ENCODE assay signal across 8 cellular contexts in the genomic region with DNA sequence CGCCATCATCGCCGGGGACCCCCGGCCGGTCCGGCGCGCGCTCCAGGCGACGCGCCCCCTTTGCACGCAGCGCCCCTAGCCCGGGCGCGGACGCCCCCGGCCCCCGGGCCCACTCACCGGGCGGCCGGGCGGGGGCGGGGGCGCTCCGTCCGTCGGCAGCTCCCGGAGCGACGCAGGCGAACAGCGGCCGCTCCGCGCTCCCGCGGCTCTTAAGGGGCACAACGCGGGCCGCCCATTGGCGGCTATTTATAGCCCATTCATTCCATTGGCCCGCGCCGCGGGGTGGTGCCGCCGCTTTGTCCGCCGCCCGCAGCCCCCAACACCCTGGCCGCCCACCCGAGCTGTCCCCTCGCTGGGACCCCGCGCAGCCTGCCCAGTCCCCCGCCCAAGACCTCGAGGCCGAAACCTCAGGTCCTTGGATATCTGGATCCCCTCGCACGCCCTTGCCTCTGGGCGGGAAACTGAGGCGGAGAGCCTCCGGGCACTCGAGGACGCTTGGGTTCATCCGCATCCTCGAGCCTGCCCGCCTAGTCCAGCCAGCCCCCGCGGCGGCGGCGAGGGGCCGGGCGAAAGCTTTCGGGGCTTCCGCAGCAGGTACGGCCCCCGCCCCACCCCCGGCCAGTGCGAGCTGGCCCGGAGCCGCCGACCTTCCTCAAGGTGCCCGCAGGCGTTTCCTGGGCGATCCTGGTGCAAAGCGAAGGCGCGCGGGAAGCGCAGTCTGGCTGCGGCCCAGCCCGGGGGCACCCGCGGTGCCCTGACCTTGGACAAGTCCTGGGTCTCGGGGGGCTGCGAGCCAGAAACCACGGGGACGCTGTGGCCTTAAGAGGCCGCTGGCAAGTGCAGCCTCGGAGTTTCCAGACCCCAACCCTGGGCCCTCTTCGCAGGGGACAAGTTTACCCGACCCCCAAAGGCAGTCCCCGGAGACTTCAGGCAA. TPM values are rescaled to one million over a fixed set of nuclear protein-coding genes. Genes with fewer than 3 reads are reported as not detected.
DNase-seq lines count a peak whose midpoint lies in the region; ATAC-seq and TF ChIP-seq lines count a peak whose summit lies in the region.

A gene (minus strand): TSS at position 182 of the 934 bp plus-strand sequence. CDS start 337 bp downstream, outside the sequence.

- peaks cover 31% of the 10 kb centered on the region for H3K4me1 Mint-ChIP-seq in HFFc6 (ENCODE audit: low read depth)

- no peak within 1 kb of the TSS for H3K27ac Mint-ChIP-seq in HFFc6

- no peaks in the 10 kb centered on the region for H3K9me3 ChIP-seq in NT2/D1 (ENCODE audit: insufficient read depth, low read length)

- ATAC-seq in HG02759 (IDR thresholded peaks at IDR 0.05; ENCODE audit: unreplicated experiment): no peak

- no peak within 1 kb of the TSS for H3K4me3 Mint-ChIP-seq in HFFc6

- peaks cover 13% of the 10 kb centered on the region for H3K36me3 ChIP-seq in NT2/D1 (ENCODE audit: insufficient read depth, insufficient read length, low read length)

- no peaks in the 10 kb centered on the region for H3K9me3 Mint-ChIP-seq in HFFc6

- peak within 1 kb of the TSS; percentile 90 for H3K9ac ChIP-seq in NT2/D1 (ENCODE audit: insufficient read length, low read depth)

- peaks cover 16% of the 10 kb centered on the region for H3K4me1 ChIP-seq in NT2/D1 (ENCODE audit: insufficient read depth, insufficient read length)

- DNase-seq in C1 segment of cervical spinal cord (lab: John Stamatoyannopoulos, UW) (peak in 11 of 14 donors; percentile 45 to 82 (median 65)), HFFc6 (no peak), NT2/D1 (ENCODE audit: low read depth, low spot score) (no peak), caudate nucleus (lab: John Stamatoyannopoulos, UW) (peak in 52 of 61 donors; percentile 45 to 90 (median 73)), iris pigment epithelial cell (ENCODE audit: low read depth) (peak; percentile 58)
- no peak for DNase-seq in stimulated activated CD4-positive, alpha-beta T cell treated with anti-CD3 and anti-CD28 coated beads, Interleukin-1b, Interleukin-23, amount 100 ng/mL, for 48 hours

- no peak for TF ChIP-seq CTCF in HFFc6 (IDR thresholded peaks at IDR 0.05)

- H3K4me3 ChIP-seq in NT2/D1 (ENCODE audit: insufficient read length, low read depth): peak within 1 kb of the TSS; percentile 78
- H3K4me3 ChIP-seq in skin epidermis: peak within 1 kb of the TSS; percentile 37 to 65 (median 48)

- H3K27me3 ChIP-seq in NT2/D1 (ENCODE audit: insufficient read depth, insufficient read length): peaks cover 17% of the 10 kb centered on the region

- H3K27me3 Mint-ChIP-seq in HFFc6 (ENCODE audit: insufficient read depth): peaks cover 8% of the 10 kb centered on the region

- H3K36me3 Mint-ChIP-seq in HFFc6 (ENCODE audit: low read depth): no peaks in the 10 kb centered on the region

- peak within 1 kb of the TSS; percentile 91 for H3K27ac ChIP-seq in caudate nucleus (ENCODE audit: low read depth, low read length)
- peak within 1 kb of the TSS in 15 of 21 experiments; percentile 2 to 84 (median 63) for H3K27ac ChIP-seq in skin epidermis

RNA-seq across cellular contexts. Expression of the gene that starts here (rescaled TPM):
- 10 to 100 TPM; 16.6 to 31.3 (median 19.4) TPM for total RNA-seq in HFFc6 (2021; fragmentation: NEBNext Ultra II Directional; extraction: Animal tissue kit (Norgen Biotek cat#: 25700))

Comparison
In these comparisons a context has a peak if more than half of its experiments do, and no peak if none do; other contexts are left out.
1. DNase-seq: peak in C1 segment of cervical spinal cord (11 of 14), caudate nucleus (52 of 61) and iris pigment epithelial cell (single experiment); none in HFFc6 (single experiment), NT2/D1 (single experiment) and stimulated activated CD4-positive, alpha-beta T cell treated with anti-CD3 and anti-CD28 coated beads, Interleukin-1b, Interleukin-23, amount 100 ng/mL, for 48 hours (single experiment).